ENCODE assay signal across 12 cellular contexts in the genomic region with DNA sequence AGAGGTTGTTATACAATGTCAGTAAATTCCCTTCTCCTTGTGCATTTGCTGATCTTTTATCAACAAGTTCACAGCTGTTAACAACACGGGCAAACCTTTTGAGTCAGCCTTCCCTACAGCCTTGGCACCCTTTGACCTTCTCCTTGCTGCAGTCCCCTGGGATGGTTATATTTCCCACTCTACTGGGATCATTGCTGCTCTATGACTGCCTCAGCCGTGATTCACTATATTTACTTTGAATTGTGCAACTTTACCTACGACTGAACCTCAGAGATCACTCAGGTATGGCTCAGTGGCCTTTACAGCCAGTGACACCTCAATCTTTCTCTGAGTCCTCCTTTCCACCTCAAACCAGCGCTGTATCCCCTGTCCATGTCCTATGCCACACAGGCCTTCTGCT.
"Had no signal": no experiment of that assay in that cellular context is flagged by ENCODE, and none has a peak within 500 bp of the region (broad histone marks: within the 10 kb centered on the region; RNA-seq: fewer than 3 reads in every experiment).

No MANE protein-coding gene starts in this region.

- H3K4me2 ChIP-seq: smooth muscle cell had no signal

- DNase-seq: activated CD4-positive, alpha-beta T cell treated with anti-CD3 and anti-CD28 coated beads, Interleukin-2, amount 10 ng/mL, durations not matched to agents 24 days and 14 days; activated naive CD4-positive, alpha-beta T cell treated with anti-CD3 and anti-CD28 coated beads for 36 hours; naive thymus-derived CD4-positive, alpha-beta T cell; right cardiac atrium; T-cell; T1000; WERI-Rb-1 had no signal

- H3K27me3 ChIP-seq: cardiac muscle cell, gastroesophageal sphincter, neutrophil had no signal

- H3K4me1 ChIP-seq: gastroesophageal sphincter had no signal

- H3K36me3 Mint-ChIP-seq: naive thymus-derived CD4-positive, alpha-beta T cell; T-cell had no signal

- H3K4me1 Mint-ChIP-seq: activated CD4-positive, alpha-beta T cell treated with anti-CD3 and anti-CD28 coated beads, Interleukin-2, amount 10 ng/mL, durations not matched to agents 24 days and 14 days; activated T-helper 17 cell treated with anti-CD3 and anti-CD28 coated beads, Interleukin-2, amount 50 U/mL, for 72 hours; naive thymus-derived CD4-positive, alpha-beta T cell; T-cell had no signal

- H3K9me3 ChIP-seq: gastroesophageal sphincter, neutrophil had no signal

- ATAC-seq: activated T-helper 17 cell treated with anti-CD3 and anti-CD28 coated beads, Interleukin-2, amount 50 U/mL, for 72 hours; gastroesophageal sphincter; naive thymus-derived CD4-positive, alpha-beta T cell; right cardiac atrium; T-cell had no signal

- H3K4me3 Mint-ChIP-seq: activated CD4-positive, alpha-beta T cell treated with anti-CD3 and anti-CD28 coated beads, Interleukin-2, amount 10 ng/mL, durations not matched to agents 24 days and 14 days; activated naive CD4-positive, alpha-beta T cell treated with anti-CD3 and anti-CD28 coated beads for 36 hours; activated T-helper 17 cell treated with anti-CD3 and anti-CD28 coated beads, Interleukin-2, amount 50 U/mL, for 72 hours; naive thymus-derived CD4-positive, alpha-beta T cell; T-cell had no signal

- H3K36me3 ChIP-seq: cardiac muscle cell, gastroesophageal sphincter, neutrophil, WERI-Rb-1 had no signal

- H3K27ac Mint-ChIP-seq: activated CD4-positive, alpha-beta T cell treated with anti-CD3 and anti-CD28 coated beads, Interleukin-2, amount 10 ng/mL, durations not matched to agents 24 days and 14 days; activated naive CD4-positive, alpha-beta T cell treated with anti-CD3 and anti-CD28 coated beads for 36 hours; activated T-helper 17 cell treated with anti-CD3 and anti-CD28 coated beads, Interleukin-2, amount 50 U/mL, for 72 hours; naive thymus-derived CD4-positive, alpha-beta T cell; T-cell had no signal

- H3K27me3 Mint-ChIP-seq: activated CD4-positive, alpha-beta T cell treated with anti-CD3 and anti-CD28 coated beads, Interleukin-2, amount 10 ng/mL, durations not matched to agents 24 days and 14 days; activated T-helper 17 cell treated with anti-CD3 and anti-CD28 coated beads, Interleukin-2, amount 50 U/mL, for 72 hours; T-cell had no signal

- H3K4me3 ChIP-seq: cardiac muscle cell, gastroesophageal sphincter, smooth muscle cell had no signal

- H3K27ac ChIP-seq: cardiac muscle cell, gastroesophageal sphincter, neutrophil, WERI-Rb-1 had no signal

- H3K9me3 Mint-ChIP-seq: activated CD4-positive, alpha-beta T cell treated with anti-CD3 and anti-CD28 coated beads, Interleukin-2, amount 10 ng/mL, durations not matched to agents 24 days and 14 days; activated naive CD4-positive, alpha-beta T cell treated with anti-CD3 and anti-CD28 coated beads for 36 hours had no signal
